ENCODE assay signal across 28 cellular contexts in genomic region chr1:32714277-32714676, GRCh38. TPM values are rescaled to one million over a fixed set of nuclear protein-coding genes. Genes with fewer than 3 reads are reported as not detected.
"Had no signal": no experiment of that assay in that cellular context is flagged by ENCODE, and none has a peak within 500 bp of the region (broad histone marks: within the 10 kb centered on the region; RNA-seq: fewer than 3 reads in every experiment).

No MANE protein-coding gene starts in this region.

- H3K9me3 ChIP-seq: colonic mucosa, mucosa of descending colon, spleen, thyroid gland had no signal

- H3K36me3 ChIP-seq: colonic mucosa, spleen, thyroid gland had no signal

- H3K4me3 ChIP-seq: colonic mucosa, dorsolateral prefrontal cortex, mucosa of descending colon, spleen, thyroid gland had no signal

- H3K27ac ChIP-seq: colonic mucosa, dorsolateral prefrontal cortex, spleen, thyroid gland had no signal

- DNase-seq: activated B cell treated with CpG ODN at 0.5 μM for 24 hours; activated CD4-positive, alpha-beta T cell treated with anti-CD3 and anti-CD28 coated beads for 4 hours; activated CD4-positive, alpha-beta T cell treated with anti-CD3 and anti-CD28 coated beads, Interleukin-2, amount 50 U/mL, for 48 hours; activated CD8-positive, alpha-beta memory T cell treated with anti-CD3 and anti-CD28 coated beads, Interleukin-2, amount 50 U/mL, for 48 hours; activated naive CD4-positive, alpha-beta T cell treated with anti-CD3 and anti-CD28 coated beads for 36 hours; activated naive CD8-positive, alpha-beta T cell treated with anti-CD3 and anti-CD28 coated beads, Interleukin-2, amount 10 ng/mL, durations not matched to agents 7 days and 5 days; activated T-cell treated with anti-CD3 and anti-CD28 coated beads, Interleukin-2, amount 50 U/mL, for 48 hours; amygdala; colonic mucosa; dorsolateral prefrontal cortex; effector memory CD8-positive, alpha-beta T cell; glutamatergic neuron; hippocampal formation; kidney glomerular epithelial cell; left ventricle myocardium superior; nephron progenitor cell; occipital lobe; posterior cingulate gyrus; retina; spleen; stimulated activated CD4-positive, alpha-beta T cell treated with anti-CD3 and anti-CD28 coated beads, Interleukin-4, amount 100 ng/mL, for 1 hour; stimulated activated naive CD4-positive, alpha-beta T cell treated with Interleukin-2 at 50 U/mL for 16 hours; substantia nigra; T-helper 9 cell; thyroid gland had no signal

- H3K4me1 ChIP-seq: colonic mucosa had no signal

- ATAC-seq: effector memory CD8-positive, alpha-beta T cell; left ventricle myocardium superior; mucosa of descending colon had no signal

- H3K27me3 ChIP-seq: colonic mucosa, dorsolateral prefrontal cortex, thyroid gland had no signal

RNA-seq across cellular contexts. Expression of gene SYNC, which starts 11.7 kb away (rescaled TPM):
- total RNA-seq: activated B cell treated with CpG ODN at 0.5 μM for 24 hours; activated CD8-positive, alpha-beta memory T cell treated with anti-CD3 and anti-CD28 coated beads for 36 hours; activated naive CD4-positive, alpha-beta T cell treated with anti-CD3 and anti-CD28 coated beads for 36 hours; activated naive CD8-positive, alpha-beta T cell treated with anti-CD3 and anti-CD28 coated beads, Interleukin-2, amount 10 ng/mL, durations not matched to agents 7 days and 5 days; T-helper 1 cell treated with Interleukin-12 subunit alpha and Interleukin-12 subunit beta and Interleukin-4 antibody, amounts not matched to agents 30 ng/mL and 1 ng/mL, for 36 hours had no signal
